In genomic region chr2:24586955-24587354, GRCh38 we compare ENCODE assay signal across 14 cellular contexts.
DNase-seq lines count a peak whose midpoint lies in the region; ATAC-seq and TF ChIP-seq lines count a peak whose summit lies in the region.
"Had no signal": no experiment of that assay in that cellular context is flagged by ENCODE, and none has a peak within 500 bp of the region (broad histone marks: within the 10 kb centered on the region; RNA-seq: fewer than 3 reads in every experiment).

No MANE protein-coding gene starts in this region.

- peak overlapping the region; percentile 8 for H3K27ac Mint-ChIP-seq in activated CD4-positive, alpha-beta T cell treated with anti-CD3 and anti-CD28 coated beads for 36 hours
- H3K27ac Mint-ChIP-seq in naive thymus-derived CD4-positive, alpha-beta T cell: peak overlapping the region in 2 of 9 donors; percentile 19 to 25

- DNase-seq in activated CD4-positive, alpha-beta T cell treated with anti-CD3 and anti-CD28 coated beads for 36 hours: peak; percentile 49
- no peak for DNase-seq in activated CD4-positive, alpha-beta T cell treated with anti-CD3 and anti-CD28 coated beads, Interleukin-2, amount 50 U/mL, for 1 hour
- DNase-seq in naive thymus-derived CD4-positive, alpha-beta T cell: peak in 1 of 9 donors; percentile 38
- DNase-seq in AG20443 (ENCODE audit: low spot score) (no peak), upper lobe of right lung (no peak), hippocampal formation (lab: John Stamatoyannopoulos, UW) (no peak)
- DNase-seq: activated CD4-positive, alpha-beta T cell treated with anti-CD3 and anti-CD28 coated beads for 48 hours; caudate nucleus; head of caudate nucleus; NCI-H1436 treated with DMSO at 0.1 percent for 48 hours; PC-3 had no signal

- no peaks in the 10 kb centered on the region for H3K9me3 ChIP-seq in naive thymus-derived CD4-positive, alpha-beta T cell (ENCODE audit: control insufficient read depth in 2 of 3, low read length in 3 of 3)
- H3K9me3 ChIP-seq in upper lobe of right lung: no peaks in the 10 kb centered on the region
- H3K9me3 ChIP-seq: thoracic aorta had no signal

- peaks cover 0 to 9% of the 10 kb centered on the region in 2 donors for H3K4me1 ChIP-seq in naive thymus-derived CD4-positive, alpha-beta T cell (ENCODE audit: control insufficient read depth in 2 of 2, insufficient read depth in 2 of 2, low read length in 2 of 2)
- no peaks in the 10 kb centered on the region for H3K4me1 ChIP-seq in upper lobe of right lung

- ATAC-seq in activated CD4-positive, alpha-beta T cell treated with anti-CD3 and anti-CD28 coated beads for 36 hours: peak; percentile 94
- ATAC-seq in GM21526 (IDR thresholded peaks at IDR 0.05; ENCODE audit: low FRiP score, unreplicated experiment) (peak; percentile 61), HG03354 (IDR thresholded peaks at IDR 0.05; ENCODE audit: poor library complexity, severe bottlenecking, unreplicated experiment) (peak; percentile 64), upper lobe of right lung (no peak)
- peak; percentile 73 for ATAC-seq in naive thymus-derived CD4-positive, alpha-beta T cell
- ATAC-seq: PC-3 had no signal

- no peak overlapping the region for H3K4me3 ChIP-seq in naive thymus-derived CD4-positive, alpha-beta T cell (ENCODE audit: low read length)
- no peak overlapping the region for H3K4me3 ChIP-seq in upper lobe of right lung
- H3K4me3 ChIP-seq: thoracic aorta had no signal

- TF ChIP-seq CTCF in upper lobe of right lung (IDR thresholded peaks at IDR 0.05): no peak

- no peak overlapping the region for H3K27ac ChIP-seq in naive thymus-derived CD4-positive, alpha-beta T cell (ENCODE audit: low read depth, low read length)
- no peak overlapping the region for H3K27ac ChIP-seq in upper lobe of right lung
- H3K27ac ChIP-seq: thoracic aorta had no signal

- H3K27me3 Mint-ChIP-seq in activated CD4-positive, alpha-beta T cell treated with anti-CD3 and anti-CD28 coated beads for 36 hours: no peaks in the 10 kb centered on the region
- H3K27me3 Mint-ChIP-seq in naive thymus-derived CD4-positive, alpha-beta T cell: no peaks in the 10 kb centered on the region

- no peaks in the 10 kb centered on the region for H3K9me3 Mint-ChIP-seq in activated CD4-positive, alpha-beta T cell treated with anti-CD3 and anti-CD28 coated beads for 36 hours (ENCODE audit: low read depth)
- peaks cover 0 to 3% (median 0%) of the 10 kb centered on the region in 11 donors for H3K9me3 Mint-ChIP-seq in naive thymus-derived CD4-positive, alpha-beta T cell

- intact Hi-C loops in activated CD4-positive, alpha-beta T cell treated with anti-CD3 and anti-CD28 coated beads for 36 hours (cut with DNase I, micrococcal nuclease): loop anchor here (1.0 kb wide), 2 partner anchors 9 to 10 kb away; no protein-coding TSS in a partner anchor
- intact Hi-C loops in naive thymus-derived CD4-positive, alpha-beta T cell (cut with micrococcal nuclease): no loop called here
- intact Hi-C loops in upper lobe of right lung (cut with DNase I): no loop called here

- H3K36me3 ChIP-seq in naive thymus-derived CD4-positive, alpha-beta T cell (ENCODE audit: control insufficient read depth in 2 of 3, insufficient read depth in 3 of 3, low read length in 3 of 3): peaks cover 0 to 9% (median 0%) of the 10 kb centered on the region in 3 experiments
- no peaks in the 10 kb centered on the region for H3K36me3 ChIP-seq in upper lobe of right lung
- H3K36me3 ChIP-seq: thoracic aorta had no signal

- POLR2A ChIA-PET in activated CD4-positive, alpha-beta T cell treated with anti-CD3 and anti-CD28 coated beads for 36 hours (lab: Charles Lee): interaction anchor here (1.3 kb wide), 1 partner anchor 10 kb away, joined by 3 read pairs; no protein-coding TSS in a partner anchor
- POLR2A ChIA-PET in naive thymus-derived CD4-positive, alpha-beta T cell (lab: Charles Lee): no interaction called here

- H3K4me1 Mint-ChIP-seq in activated CD4-positive, alpha-beta T cell treated with anti-CD3 and anti-CD28 coated beads for 36 hours: peaks cover 41% of the 10 kb centered on the region
- peaks cover 17 to 53% (median 34%) of the 10 kb centered on the region in 7 donors for H3K4me1 Mint-ChIP-seq in naive thymus-derived CD4-positive, alpha-beta T cell

- no peaks in the 10 kb centered on the region for H3K27me3 ChIP-seq in naive thymus-derived CD4-positive, alpha-beta T cell (ENCODE audit: control insufficient read depth in 2 of 2, insufficient read depth in 2 of 2, low read length in 2 of 2)
- no peaks in the 10 kb centered on the region for H3K27me3 ChIP-seq in upper lobe of right lung

- peaks cover 37% of the 10 kb centered on the region for H3K36me3 Mint-ChIP-seq in activated CD4-positive, alpha-beta T cell treated with anti-CD3 and anti-CD28 coated beads for 36 hours (ENCODE audit: low read depth)
- H3K36me3 Mint-ChIP-seq in naive thymus-derived CD4-positive, alpha-beta T cell: peaks cover 23 to 58% (median 55%) of the 10 kb centered on the region in 5 donors

- peak overlapping the region; percentile 1 for H3K4me3 Mint-ChIP-seq in activated CD4-positive, alpha-beta T cell treated with anti-CD3 and anti-CD28 coated beads for 36 hours
- H3K4me3 Mint-ChIP-seq in naive thymus-derived CD4-positive, alpha-beta T cell: peak overlapping the region in 1 of 10 donors; percentile 8

- CTCF ChIA-PET in activated CD4-positive, alpha-beta T cell treated with anti-CD3 and anti-CD28 coated beads for 36 hours (lab: Charles Lee): interaction anchor here (0.7 to 1.5 kb wide), 4 partner anchors 7 to 51 kb away, joined by 3 to 4 read pairs (median 4); no protein-coding TSS in a partner anchor
- CTCF ChIA-PET in naive thymus-derived CD4-positive, alpha-beta T cell (lab: Charles Lee): no interaction called here

Comparison
In these comparisons a context has a peak if more than half of its experiments do, and no peak if none do; other contexts are left out.
1. intact Hi-C loops: an anchor here in activated CD4-positive, alpha-beta T cell treated with anti-CD3 and anti-CD28 coated beads for 36 hours (1.0 kb wide); none called in naive thymus-derived CD4-positive, alpha-beta T cell and upper lobe of right lung.